In the genomic region with DNA sequence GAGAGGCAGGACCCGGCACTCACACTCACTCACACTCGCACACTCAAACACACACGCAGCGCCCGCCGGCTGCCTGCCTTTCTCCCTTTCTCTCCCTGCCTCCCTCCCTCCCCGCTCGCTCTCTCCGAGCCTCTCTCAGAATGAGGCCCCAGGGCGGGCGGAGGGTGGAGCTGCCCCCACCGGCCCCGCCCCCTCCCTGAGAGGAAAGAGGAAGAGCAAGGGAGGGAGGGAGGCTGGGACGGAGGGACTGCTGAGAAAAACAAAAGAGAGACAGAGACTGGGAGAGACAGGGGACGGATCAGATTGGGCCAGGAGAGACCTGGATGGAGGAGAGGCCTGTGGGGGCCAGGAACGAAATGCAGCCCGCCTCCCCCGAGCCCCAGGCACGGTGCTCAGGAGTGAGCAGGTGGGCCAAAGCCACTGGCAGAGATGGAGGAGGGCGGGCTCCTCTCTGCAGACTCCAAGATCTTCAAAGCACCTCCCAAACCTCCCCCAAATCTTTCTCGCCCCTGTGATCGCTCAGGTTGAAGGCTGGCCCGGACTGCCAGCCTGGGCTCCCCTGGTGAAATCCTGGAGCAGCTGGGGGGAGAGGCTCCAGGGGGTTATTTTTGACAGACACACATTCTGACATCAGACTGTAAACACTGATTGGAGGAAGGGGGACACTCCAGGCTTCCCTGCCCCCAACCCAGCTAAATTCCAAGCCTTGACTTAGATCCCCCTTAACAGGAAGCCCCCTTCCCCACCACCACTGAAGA, we compare ENCODE assay signal across 8 cellular contexts. TPM values are rescaled to one million over a fixed set of nuclear protein-coding genes. Genes with fewer than 3 reads are reported as not detected.
DNase-seq lines count a peak whose midpoint lies in the region; ATAC-seq, FAIRE-seq and TF ChIP-seq lines count a peak whose summit lies in the region.

No MANE protein-coding gene starts in this region.

- TF ChIP-seq CTCF in 22Rv1 (IDR thresholded peaks at IDR 0.05): no peak
- TF ChIP-seq CTCF in kidney (IDR thresholded peaks at IDR 0.05; ENCODE audit: borderline replicate concordance, extremely low read depth, insufficient read depth): no peak

- H3K27ac ChIP-seq in 22Rv1: peak overlapping the region; percentile 61
- H3K27ac ChIP-seq in kidney (ENCODE audit: low read depth in 2 of 2, low read length in 2 of 2): peak overlapping the region in 1 of 2 donors; percentile 67

- H3K9me3 Mint-ChIP-seq in central memory CD8-positive, alpha-beta T cell: no peaks in the 10 kb centered on the region

- peak; percentile 71 for ATAC-seq in GM18498 (IDR thresholded peaks at IDR 0.05; ENCODE audit: unreplicated experiment)
- peak; percentile 50 for ATAC-seq in HG02973 (IDR thresholded peaks at IDR 0.05; ENCODE audit: unreplicated experiment)
- peak; percentile 60 for ATAC-seq in central memory CD8-positive, alpha-beta T cell (replicated peaks; ENCODE audit: extremely low read depth, poor library complexity, severe bottlenecking)

- peaks cover 25% of the 10 kb centered on the region for H3K36me3 Mint-ChIP-seq in central memory CD8-positive, alpha-beta T cell (ENCODE audit: insufficient read depth)

- peaks cover 79% of the 10 kb centered on the region for H3K4me1 Mint-ChIP-seq in central memory CD8-positive, alpha-beta T cell

- peak overlapping the region; percentile 18 to 61 for H3K4me3 ChIP-seq in kidney (ENCODE audit: low read length in 2 of 2)

- H3K27me3 Mint-ChIP-seq in central memory CD8-positive, alpha-beta T cell: no peaks in the 10 kb centered on the region

- peaks cover 38 to 49% of the 10 kb centered on the region in 2 donors for H3K4me1 ChIP-seq in kidney (ENCODE audit: control insufficient read depth in 1 of 2, insufficient read depth in 1 of 2, low read depth in 1 of 2, low read length in 2 of 2)

- H3K4me3 Mint-ChIP-seq in central memory CD8-positive, alpha-beta T cell: peak overlapping the region; percentile 91

- H3K36me3 ChIP-seq in kidney (ENCODE audit: control insufficient read depth in 1 of 2, insufficient read depth in 2 of 2, low read length in 2 of 2): peaks cover 13 to 18% of the 10 kb centered on the region in 2 donors

- DNase-seq in NCI-H2171 treated with DMSO at 0.1 percent for 48 hours (lab: John Stamatoyannopoulos, UW) (peak; percentile 69), kidney (peak; percentile 96)
- peak; percentile 75 for DNase-seq in activated CD4-positive, CD25-positive, alpha-beta regulatory T cell treated with anti-CD3 and anti-CD28 coated beads, Interleukin-2, amount 50 U/mL, for 16 hours (ENCODE audit: low read depth, low spot score)
- DNase-seq in central memory CD8-positive, alpha-beta T cell (ENCODE audit: low spot score in 2 of 2): peak; percentile 43 to 50
- DNase-seq in stimulated activated CD4-positive, alpha-beta T cell treated with anti-CD3 and anti-CD28 coated beads, Interleukin-15, amount 100 ng/mL, for 24 hours: peak; percentile 94

- no peak for FAIRE-seq in kidney (lab: Jason Lieb, UNC)

- peak overlapping the region; percentile 56 for H3K27ac Mint-ChIP-seq in central memory CD8-positive, alpha-beta T cell (ENCODE audit: low read depth)

- peak overlapping the region; percentile 21 to 73 for H3K9ac ChIP-seq in kidney (ENCODE audit: low read length in 2 of 2)

- no peaks in the 10 kb centered on the region for H3K9me3 ChIP-seq in kidney (ENCODE audit: control insufficient read depth in 1 of 2, low read length in 2 of 2)

- intact Hi-C loops in kidney (cut with DNase I): no loop called here

RNA-seq across cellular contexts. Expression of a gene that starts 5.1 kb away (rescaled TPM):
- 56.1 TPM for total RNA-seq in kidney
- polyA plus RNA-seq in kidney (ENCODE audit: insufficient read depth, low read depth, low replicate concordance): 27.9 TPM

RNA-seq across cellular contexts. Expression of a gene that starts 17.8 kb away (rescaled TPM):
- total RNA-seq in kidney: 32.1 TPM
- 8.7 TPM for polyA plus RNA-seq in kidney (ENCODE audit: insufficient read depth, low read depth, low replicate concordance)

RNA-seq across cellular contexts. Expression of a gene that starts 37.1 kb away (rescaled TPM):
- 50.4 TPM for total RNA-seq in kidney
- polyA plus RNA-seq in kidney (ENCODE audit: insufficient read depth, low read depth, low replicate concordance): 20.1 TPM

RNA-seq across cellular contexts. Expression of a gene that starts 49.9 kb away (rescaled TPM):
- total RNA-seq in kidney: 20.0 TPM
- polyA plus RNA-seq in kidney (ENCODE audit: insufficient read depth, low read depth, low replicate concordance): 11.9 TPM

RNA-seq across cellular contexts. Expression of a gene that starts 59.1 kb away (rescaled TPM):
- 26.1 TPM for total RNA-seq in kidney
- 14.0 TPM for polyA plus RNA-seq in kidney (ENCODE audit: insufficient read depth, low read depth, low replicate concordance)
